ENCODE assay signal across 14 cellular contexts in genomic region chr14:79573486-79573885, GRCh38.
A peak's percentile ranks its signal among the peaks of the same experiment; 100 is the strongest.
DNase-seq lines count a peak whose midpoint lies in the region; ATAC-seq and TF ChIP-seq lines count a peak whose summit lies in the region.
"Had no signal": no experiment of that assay in that cellular context is flagged by ENCODE, and none has a peak within 500 bp of the region (broad histone marks: within the 10 kb centered on the region; RNA-seq: fewer than 3 reads in every experiment).

No MANE protein-coding gene starts in this region.

- BruUV-seq in IMR-90 (replicated peaks; lab: Mats Ljungman, UMichigan): no TSS peak

- H2AK5ac ChIP-seq in IMR-90 (ENCODE audit: low read depth, low read length) (no peak overlapping the region), mesendoderm (ENCODE audit: low read length) (no peak overlapping the region)

- H3K56ac ChIP-seq in IMR-90 (ENCODE audit: extremely low read depth, insufficient read depth, low read length) (no peak overlapping the region), mesendoderm (ENCODE audit: low read length) (no peak overlapping the region)

- peaks cover 2% of the 10 kb centered on the region; the same call in 1 of the 2 replicates for H3K4me1 ChIP-seq in IMR-90 (ENCODE audit: control insufficient read depth, insufficient read depth, low read length)
- H3K4me1 ChIP-seq in mesendoderm (ENCODE audit: control insufficient read depth, low read depth, low read length): peaks cover 3% of the 10 kb centered on the region
- H3K4me1 ChIP-seq in GM23248 (ENCODE audit: insufficient read depth): no peaks in the 10 kb centered on the region
- H3K4me1 ChIP-seq: SJCRH30 had no signal

- H4K8ac ChIP-seq in IMR-90 (ENCODE audit: low read depth in 2 of 2, low read length in 2 of 2): no peak overlapping the region
- no peak overlapping the region for H4K8ac ChIP-seq in mesendoderm (ENCODE audit: low read depth, low read length)

- TF ChIP-seq RAD21 in IMR-90 (IDR thresholded peaks at IDR 0.05; ENCODE audit: low read length): no peak

- no peak overlapping the region for H2BK20ac ChIP-seq in IMR-90 (ENCODE audit: low read depth, low read length)

- WGBS in IMR-90 (ENCODE audit: extremely low coverage in 2 of 2, insufficient read length in 1 of 2), 2 experiments: 100% methylated on average over 1 of the region's 2 CpGs; no CpG with 5 or more reads in 1 of the 2 experiments
- WGBS in mesendoderm (ENCODE audit: extremely low coverage, insufficient coverage, low lambda C conversion rate): no CpG with 5 or more reads among the region's 2 CpGs
- WGBS in GM23248 (ENCODE audit: low coverage in 1 of 2, low lambda C conversion rate in 2 of 2, missing lambda C conversion rate in 2 of 2), 2 experiments: 7 to 13% methylated on average over 2 of the region's 2 CpGs

- H2AFZ ChIP-seq in IMR-90 (replicated peaks; ENCODE audit: low read length, poor library complexity) (no peak overlapping the region), GM23248 (no peak overlapping the region)
- H2AFZ ChIP-seq: GM23338 had no signal

- H3F3A ChIP-seq in GM23248 (ENCODE audit: insufficient read depth): no peaks in the 10 kb centered on the region

- H2AK9ac ChIP-seq in IMR-90 (replicated peaks; ENCODE audit: low read depth, low read length, poor library complexity): no peak overlapping the region

- peaks cover 5% of the 10 kb centered on the region for H3K9me1 ChIP-seq in IMR-90 (ENCODE audit: insufficient read depth, low read length)

- H3K9me3 ChIP-seq in AG04450 (ENCODE audit: control insufficient read depth, insufficient read depth, low read length) (no peaks in the 10 kb centered on the region), IMR-90 (ENCODE audit: control insufficient read depth, insufficient read depth, low read length) (no peaks in the 10 kb centered on the region), GM23248 (ENCODE audit: low read depth) (no peaks in the 10 kb centered on the region)
- H3K9me3 ChIP-seq: SJCRH30 had no signal

- no peak for TF ChIP-seq CTCF in AG04450 (IDR thresholded peaks at IDR 0.05; ENCODE audit: low read depth, low read length)
- no peak for TF ChIP-seq CTCF in IMR-90 (conservative IDR thresholded peaks at IDR 0.05; ENCODE audit: low read depth, low read length)
- no peak for TF ChIP-seq CTCF in fibroblast of the aortic adventitia (IDR thresholded peaks at IDR 0.05; ENCODE audit: insufficient read depth, low read length)

- H3K79me1 ChIP-seq in IMR-90 (ENCODE audit: low read depth in 1 of 2, low read length in 2 of 2) (no peaks in the 10 kb centered on the region), mesendoderm (ENCODE audit: low read length) (no peaks in the 10 kb centered on the region)

- no peaks in the 10 kb centered on the region for H3K9me2 ChIP-seq in GM23248 (ENCODE audit: insufficient read depth)

- H3K9ac ChIP-seq in IMR-90 (ENCODE audit: low read depth, low read length) (no peak overlapping the region), mesendoderm (ENCODE audit: low read length) (no peak overlapping the region), GM23248 (no peak overlapping the region)

- no peak overlapping the region for H2BK120ac ChIP-seq in IMR-90 (ENCODE audit: low read depth, low read length)
- H2BK120ac ChIP-seq in mesendoderm (ENCODE audit: low read depth, low read length): no peak overlapping the region

- ATAC-seq in IMR-90 (ENCODE audit: low read depth): no peak
- ATAC-seq in HG02981 (IDR thresholded peaks at IDR 0.05; ENCODE audit: unreplicated experiment): no peak
- ATAC-seq: GM23338 had no signal

- H2BK5ac ChIP-seq in IMR-90 (ENCODE audit: low read depth, low read length, poor library complexity, severe bottlenecking) (no peak overlapping the region), mesendoderm (ENCODE audit: low read length) (no peak overlapping the region)

- CTCF ChIA-PET in AG04450 (lab: Charles Lee) (no interaction called here), IMR-90 (lab: Yijun Ruan, JAX) (no interaction called here)

- H3K4ac ChIP-seq in IMR-90 (ENCODE audit: low read depth, low read length) (no peak overlapping the region), mesendoderm (ENCODE audit: low read depth, low read length) (no peak overlapping the region)

- H3K14ac ChIP-seq in IMR-90 (replicated peaks; ENCODE audit: low read depth, low read length): no peak overlapping the region

- H3K27ac ChIP-seq in AG04450 (ENCODE audit: low read depth, low read length) (no peak overlapping the region), IMR-90 (ENCODE audit: insufficient read depth, low read length) (no peak overlapping the region), mesendoderm (ENCODE audit: low read depth, low read length) (no peak overlapping the region), GM23248 (no peak overlapping the region)
- H3K27ac ChIP-seq: SJCRH30 had no signal

- intact Hi-C loops in IMR-90 (cut with micrococcal nuclease): no loop called here

- in situ Hi-C loops in IMR-90 (cut with MboI; ENCODE audit: low sequenced_read_pairs) (no loop called here), GM23248 (cut with MboI) (no loop called here)

- H3K4me2 ChIP-seq in IMR-90 (ENCODE audit: low read depth, low read length): no peak overlapping the region
- no peak overlapping the region for H3K4me2 ChIP-seq in mesendoderm (ENCODE audit: low read length)
- H3K4me2 ChIP-seq in GM23248 (ENCODE audit: unreplicated experiment): no peak overlapping the region
- H3K4me2 ChIP-seq: GM23338 had no signal

- H3K23ac ChIP-seq in IMR-90 (ENCODE audit: low read depth, low read length): no peak overlapping the region
- H3K23ac ChIP-seq in mesendoderm (ENCODE audit: low read length): no peak overlapping the region

- DNase-seq in AG04450 (ENCODE audit: low read depth, low spot score) (peak; percentile 23), IMR-90 (peak; percentile 82), amniotic epithelial cell (ENCODE audit: low read depth) (peak; percentile 97), fibroblast of the aortic adventitia (ENCODE audit: low read depth) (peak; percentile 45), mesendoderm (no peak), GM23248 (no peak)
- no peak for DNase-seq in activated CD4-positive, alpha-beta T cell treated with anti-CD3 and anti-CD28 coated beads, Interleukin-2, amount 50 U/mL, for 48 hours
- DNase-seq: COR-L47, Karpas-422, NCI-H1930, NCI-H2171, SJCRH30 had no signal

- POLR2A ChIA-PET in AG04450 (lab: Yijun Ruan, JAX): no interaction called here
- POLR2A ChIA-PET in IMR-90 (lab: Charles Lee; ENCODE audit: unreplicated experiment): no interaction called here

- H3K18ac ChIP-seq in IMR-90 (ENCODE audit: low read depth, low read length): no peak overlapping the region
- no peak overlapping the region for H3K18ac ChIP-seq in mesendoderm (ENCODE audit: low read length)

- dilution Hi-C loops in IMR-90 (cut with HindIII; ENCODE audit: low sequenced_read_pairs, unreplicated experiment): no loop called here

- H4K5ac ChIP-seq in IMR-90 (ENCODE audit: low read depth, low read length) (no peak overlapping the region), mesendoderm (ENCODE audit: low read length) (no peak overlapping the region)

- TF ChIP-seq POLR2A in IMR-90 (IDR thresholded peaks at IDR 0.05; ENCODE audit: low read depth, low read length): no peak

- H2BK15ac ChIP-seq in IMR-90 (ENCODE audit: low read depth, low read length) (no peak overlapping the region), mesendoderm (replicated peaks; ENCODE audit: low read depth) (no peak overlapping the region)

- H3K79me2 ChIP-seq in mesendoderm (ENCODE audit: control insufficient read depth, insufficient read depth, low read length): no peaks in the 10 kb centered on the region
- no peaks in the 10 kb centered on the region for H3K79me2 ChIP-seq in GM23248 (ENCODE audit: insufficient read depth)

- H3K27me3 ChIP-seq in AG04450 (ENCODE audit: control insufficient read depth, insufficient read depth, low read length) (no peaks in the 10 kb centered on the region), IMR-90 (ENCODE audit: control insufficient read depth, insufficient read depth, low read length) (no peaks in the 10 kb centered on the region), mesendoderm (ENCODE audit: insufficient read depth, low read length, poor library complexity) (no peaks in the 10 kb centered on the region), GM23248 (replicated peaks; ENCODE audit: insufficient read depth) (no peaks in the 10 kb centered on the region)
- H3K27me3 ChIP-seq: SJCRH30 had no signal

- H3K4me3 ChIP-seq in AG04450 (ENCODE audit: low read depth, low read length): no peak overlapping the region
- H3K4me3 ChIP-seq in IMR-90 (ENCODE audit: insufficient read depth, low read depth, low read length): no peak overlapping the region
- H3K4me3 ChIP-seq in fibroblast of the aortic adventitia (ENCODE audit: low read depth, low read length): no peak overlapping the region
- no peak overlapping the region for H3K4me3 ChIP-seq in mesendoderm (ENCODE audit: low read length)
- no peak overlapping the region for H3K4me3 ChIP-seq in GM23248
- H3K4me3 ChIP-seq: GM23338, SJCRH30 had no signal

- no peaks in the 10 kb centered on the region for H4K20me1 ChIP-seq in IMR-90 (ENCODE audit: insufficient read depth, low read length)
- no peaks in the 10 kb centered on the region for H4K20me1 ChIP-seq in GM23248 (ENCODE audit: insufficient read depth)

- H4K91ac ChIP-seq in IMR-90 (ENCODE audit: insufficient read depth, low read depth, low read length): no peak overlapping the region

- H3K36me3 ChIP-seq in IMR-90 (ENCODE audit: control insufficient read depth, insufficient read depth, low read length) (no peaks in the 10 kb centered on the region), mesendoderm (ENCODE audit: control insufficient read depth, insufficient read depth, low read length) (no peaks in the 10 kb centered on the region), GM23248 (ENCODE audit: low read depth) (no peaks in the 10 kb centered on the region)
- H3K36me3 ChIP-seq: SJCRH30 had no signal

TF ChIP-seq in IMR-90, 13 proteins besides CTCF, POLR2A, EP300 and RAD21 (continues in another document):
- no peak for TF ChIP-seq FOS (IDR thresholded peaks at IDR 0.05; ENCODE audit: low read depth, low read length)
- TF ChIP-seq SMC3 (IDR thresholded peaks at IDR 0.05; ENCODE audit: low read depth, low read length): no peak
- no peak for TF ChIP-seq MAZ (IDR thresholded peaks at IDR 0.05; ENCODE audit: borderline replicate concordance, low read depth, low read length)
- TF ChIP-seq RFX5 (IDR thresholded peaks at IDR 0.05; ENCODE audit: low read depth, low read length): no peak
- no peak for TF ChIP-seq USF2 (IDR thresholded peaks at IDR 0.05; ENCODE audit: low read depth, low read length)
- no peak for TF ChIP-seq MXI1 (IDR thresholded peaks at IDR 0.05; ENCODE audit: borderline replicate concordance, low read depth, low read length)
- no peak for TF ChIP-seq CHD1 (IDR thresholded peaks at IDR 0.05; ENCODE audit: low read depth, low read length)
- no peak for TF ChIP-seq BHLHE40 (IDR thresholded peaks at IDR 0.05; ENCODE audit: low read depth, low read length)

Comparison
In these comparisons a context has a peak if more than half of its experiments do, and no peak if none do; other contexts are left out.
1. DNase-seq: peak in AG04450 (single experiment), IMR-90 (single experiment), amniotic epithelial cell (single experiment) and fibroblast of the aortic adventitia (single experiment); none in mesendoderm (single experiment), GM23248 (single experiment) and activated CD4-positive, alpha-beta T cell treated with anti-CD3 and anti-CD28 coated beads, Interleukin-2, amount 50 U/mL, for 48 hours (0 of 2).